ENCODE assay signal across 13 cellular contexts in genomic region chr1:205279986-205280385, GRCh38.
DNase-seq lines count a peak whose midpoint lies in the region; ATAC-seq, FAIRE-seq and TF ChIP-seq lines count a peak whose summit lies in the region.
"Had no signal": no experiment of that assay in that cellular context is flagged by ENCODE, and none has a peak within 500 bp of the region (broad histone marks: within the 10 kb centered on the region; RNA-seq: fewer than 3 reads in every experiment).

No MANE protein-coding gene starts in this region.

- H3K27ac Mint-ChIP-seq in activated naive CD8-positive, alpha-beta T cell: peak overlapping the region; percentile 10
- H3K27ac Mint-ChIP-seq in activated naive CD8-positive, alpha-beta T cell treated with anti-CD3 and anti-CD28 coated beads, Interleukin-2, amount 50 U/mL, for 24 hours: no peak overlapping the region
- no peak overlapping the region for H3K27ac Mint-ChIP-seq in stimulated activated naive CD8-positive, alpha-beta T cell treated with anti-CD3 and anti-CD28 coated beads, Interleukin-15, amount 100 ng/mL, for 72 hours

- no peaks in the 10 kb centered on the region for H3K9me3 Mint-ChIP-seq in activated naive CD8-positive, alpha-beta T cell (ENCODE audit: low read depth)
- H3K9me3 Mint-ChIP-seq in activated naive CD8-positive, alpha-beta T cell treated with anti-CD3 and anti-CD28 coated beads, Interleukin-2, amount 50 U/mL, for 24 hours: no peaks in the 10 kb centered on the region
- no peaks in the 10 kb centered on the region for H3K9me3 Mint-ChIP-seq in stimulated activated naive CD8-positive, alpha-beta T cell treated with anti-CD3 and anti-CD28 coated beads, Interleukin-15, amount 100 ng/mL, for 72 hours

- TF ChIP-seq POLR2A in H54 (IDR thresholded peaks at IDR 0.05; ENCODE audit: low read depth, low read length): no peak

- peaks cover 74% of the 10 kb centered on the region for H3K4me1 Mint-ChIP-seq in activated naive CD8-positive, alpha-beta T cell (ENCODE audit: low read depth)
- peaks cover 65% of the 10 kb centered on the region for H3K4me1 Mint-ChIP-seq in activated naive CD8-positive, alpha-beta T cell treated with anti-CD3 and anti-CD28 coated beads, Interleukin-2, amount 50 U/mL, for 24 hours
- peaks cover 76% of the 10 kb centered on the region for H3K4me1 Mint-ChIP-seq in stimulated activated naive CD8-positive, alpha-beta T cell treated with anti-CD3 and anti-CD28 coated beads, Interleukin-15, amount 100 ng/mL, for 72 hours

- H3K27me3 Mint-ChIP-seq in activated naive CD8-positive, alpha-beta T cell: no peaks in the 10 kb centered on the region
- no peaks in the 10 kb centered on the region for H3K27me3 Mint-ChIP-seq in activated naive CD8-positive, alpha-beta T cell treated with anti-CD3 and anti-CD28 coated beads, Interleukin-2, amount 50 U/mL, for 24 hours
- peaks cover 13% of the 10 kb centered on the region for H3K27me3 Mint-ChIP-seq in stimulated activated naive CD8-positive, alpha-beta T cell treated with anti-CD3 and anti-CD28 coated beads, Interleukin-15, amount 100 ng/mL, for 72 hours

- ATAC-seq in activated naive CD8-positive, alpha-beta T cell treated with anti-CD3 and anti-CD28 coated beads, Interleukin-2, amount 50 U/mL, for 24 hours: no peak
- peak; percentile 53 for ATAC-seq in stimulated activated naive CD8-positive, alpha-beta T cell treated with anti-CD3 and anti-CD28 coated beads, Interleukin-15, amount 100 ng/mL, for 72 hours
- no peak for ATAC-seq in GM19452 (IDR thresholded peaks at IDR 0.05; ENCODE audit: unreplicated experiment)
- ATAC-seq in HG03378 (IDR thresholded peaks at IDR 0.05; ENCODE audit: unreplicated experiment): no peak

- peak overlapping the region; percentile 65 for H3K27ac ChIP-seq in epithelial cell of prostate
- H3K27ac ChIP-seq: HL-60, vagina had no signal

- FAIRE-seq in RCC 7860 (lab: Jason Lieb, UNC) (no peak), H54 (lab: Jason Lieb, UNC) (no peak)

- no peak for DNase-seq in activated naive CD8-positive, alpha-beta T cell treated with anti-CD3 and anti-CD28 coated beads, Interleukin-2, amount 50 U/mL, for 24 hours
- peak; percentile 32 for DNase-seq in RCC 7860 (ENCODE audit: low spot score)
- no peak for DNase-seq in epithelial cell of prostate (ENCODE audit: low read depth, low spot score)
- peak in 1 of 2 donors; percentile 41 for DNase-seq in stimulated activated naive CD8-positive, alpha-beta T cell treated with anti-CD3 and anti-CD28 coated beads, Interleukin-15, amount 100 ng/mL, for 72 hours
- DNase-seq in H54 (ENCODE audit: insufficient read length, low spot score): no peak
- DNase-seq: amygdala, H7, posterior cingulate gyrus had no signal

- H3K4me3 Mint-ChIP-seq in activated naive CD8-positive, alpha-beta T cell: no peak overlapping the region
- H3K4me3 Mint-ChIP-seq in activated naive CD8-positive, alpha-beta T cell treated with anti-CD3 and anti-CD28 coated beads, Interleukin-2, amount 50 U/mL, for 24 hours: no peak overlapping the region
- H3K4me3 Mint-ChIP-seq in stimulated activated naive CD8-positive, alpha-beta T cell treated with anti-CD3 and anti-CD28 coated beads, Interleukin-15, amount 100 ng/mL, for 72 hours: peak overlapping the region in 1 of 2 donors; percentile 29

- H3K36me3 Mint-ChIP-seq in activated naive CD8-positive, alpha-beta T cell: no peaks in the 10 kb centered on the region
- H3K36me3 Mint-ChIP-seq in activated naive CD8-positive, alpha-beta T cell treated with anti-CD3 and anti-CD28 coated beads, Interleukin-2, amount 50 U/mL, for 24 hours (ENCODE audit: low read depth): no peaks in the 10 kb centered on the region
